11 cellular contexts compared by ENCODE assay signal in the genomic region with DNA sequence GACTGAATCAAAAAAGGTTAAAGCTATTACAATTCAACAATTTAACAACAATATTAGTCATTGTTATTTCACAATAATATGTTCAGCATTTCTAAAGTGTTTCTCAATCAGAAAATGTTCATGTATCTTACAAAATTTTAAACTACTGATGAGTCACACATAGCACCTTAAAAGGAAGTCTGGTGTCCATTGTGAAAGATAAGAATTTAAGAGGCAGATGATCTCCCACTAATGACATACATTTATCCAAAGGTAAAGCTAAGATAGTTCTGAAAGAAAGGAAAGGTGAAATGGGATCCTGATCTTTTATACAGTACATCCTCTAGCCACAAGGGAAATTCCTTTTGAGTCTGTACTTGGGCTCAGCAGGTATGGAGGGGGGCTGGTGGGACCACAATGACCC.
DNase-seq lines count a peak whose midpoint lies in the region; ATAC-seq, FAIRE-seq and TF ChIP-seq lines count a peak whose summit lies in the region.
"Had no signal": no experiment of that assay in that cellular context is flagged by ENCODE, and none has a peak within 500 bp of the region (broad histone marks: within the 10 kb centered on the region; RNA-seq: fewer than 3 reads in every experiment).

No MANE protein-coding gene starts in this region.

- peaks cover 38% of the 10 kb centered on the region for H3K4me1 ChIP-seq in A549
- H3K4me1 ChIP-seq in breast epithelium: peaks cover 3 to 28% of the 10 kb centered on the region in 2 donors
- peaks cover 6 to 22% of the 10 kb centered on the region in 2 donors for H3K4me1 ChIP-seq in lung (ENCODE audit: control insufficient read depth in 2 of 2, insufficient read depth in 2 of 2, low read length in 2 of 2)

- no peaks in the 10 kb centered on the region for H3K27me3 ChIP-seq in breast epithelium
- no peaks in the 10 kb centered on the region for H3K27me3 ChIP-seq in lung (ENCODE audit: control insufficient read depth, insufficient read depth)

- TF ChIP-seq RAD21 in A549 (conservative IDR thresholded peaks at IDR 0.05 in 1 of 2, IDR thresholded peaks at IDR 0.05 in 1 of 2): 0 out of 5 replicates have a peak, but pooled peaks of 1 of the 2 experiments have one; percentile 29

- TF ChIP-seq POLR2A in A549 (IDR thresholded peaks at IDR 0.05; ENCODE audit: low read length): no peak
- no peak for TF ChIP-seq POLR2A in breast epithelium (IDR thresholded peaks at IDR 0.05)

- no peak for TF ChIP-seq EP300 in A549 (IDR thresholded peaks at IDR 0.05)

- H3K36me3 ChIP-seq in breast epithelium: no peaks in the 10 kb centered on the region
- H3K36me3 ChIP-seq in lung (ENCODE audit: control insufficient read depth in 2 of 2, insufficient read depth in 2 of 2, low read length in 2 of 2): no peaks in the 10 kb centered on the region

- CTCF ChIA-PET in A549 (lab: Yijun Ruan, JAX): interaction anchor here (1.3 kb wide), 1 partner anchor 77 kb away, joined by 3 read pairs; no protein-coding TSS in a partner anchor

- H3K9me3 ChIP-seq in A549 (no peaks in the 10 kb centered on the region), breast epithelium (no peaks in the 10 kb centered on the region), lung (ENCODE audit: control insufficient read depth in 2 of 2, insufficient read depth in 1 of 2, low read length in 1 of 2) (peaks cover 0 to 3% of the 10 kb centered on the region in 2 donors)

- intact Hi-C loops in breast epithelium (cut with DNase I; ENCODE audit: low total_unique reads): no loop called here

- H3K4me2 ChIP-seq in A549: peak overlapping the region; percentile 59

- peak overlapping the region; percentile 16 to 79; a peak in 4 of 6 replicates for H3K27ac ChIP-seq in A549
- H3K27ac ChIP-seq in breast epithelium: peak overlapping the region; percentile 90 to 94
- H3K27ac ChIP-seq in lung (ENCODE audit: low read depth in 1 of 2, low read length in 1 of 2): peak overlapping the region; percentile 14 to 58

- DNase-seq in A549 (ENCODE audit: low read depth in 1 of 2, low spot score in 1 of 2) (peak; percentile 8 to 37), Kasumi-1 (lab: John Stamatoyannopoulos, UW) (peak; percentile 54 to 63), breast epithelium (ENCODE audit: low spot score in 2 of 2) (no peak), lung (ENCODE audit: low spot score) (no peak), KG1 (lab: John Stamatoyannopoulos, UW) (no peak)
- no peak for DNase-seq in activated CD8-positive, alpha-beta memory T cell treated with anti-CD3 and anti-CD28 coated beads, Interleukin-2, amount 50 U/mL, for 48 hours
- DNase-seq: activated naive CD8-positive, alpha-beta T cell treated with anti-CD3 and anti-CD28 coated beads, Interleukin-2, amount 10 ng/mL, durations not matched to agents 7 days and 5 days; mesendoderm; SHP77 treated with DMSO at 0.1 percent for 48 hours had no signal

- ATAC-seq in A549 (peak; percentile 41 to 60; a peak in 4 of 6 replicates), lung (ENCODE audit: insufficient read depth, low FRiP score) (peak; percentile 32), HG03442 (IDR thresholded peaks at IDR 0.05; ENCODE audit: unreplicated experiment) (no peak), HG02759 (IDR thresholded peaks at IDR 0.05; ENCODE audit: unreplicated experiment) (no peak)

- TF ChIP-seq CTCF in A549 (IDR thresholded peaks at IDR 0.05): no peak
- peak in 1 of 3 donors; percentile 30 for TF ChIP-seq CTCF in breast epithelium (IDR thresholded peaks at IDR 0.05)
- TF ChIP-seq CTCF in lung (IDR thresholded peaks at IDR 0.05; ENCODE audit: control extremely low read depth, extremely low read depth): no peak

- FAIRE-seq in A549 (lab: Jason Lieb, UNC): no peak

- POLR2A ChIA-PET in A549 (lab: Yijun Ruan, JAX): no interaction called here

- no peak overlapping the region for H3K4me3 ChIP-seq in A549
- H3K4me3 ChIP-seq in breast epithelium: no peak overlapping the region
- no peak overlapping the region for H3K4me3 ChIP-seq in lung

TF ChIP-seq in A549, 52 proteins besides CTCF, POLR2A, EP300 and RAD21:
- TF ChIP-seq, protein P1, sequence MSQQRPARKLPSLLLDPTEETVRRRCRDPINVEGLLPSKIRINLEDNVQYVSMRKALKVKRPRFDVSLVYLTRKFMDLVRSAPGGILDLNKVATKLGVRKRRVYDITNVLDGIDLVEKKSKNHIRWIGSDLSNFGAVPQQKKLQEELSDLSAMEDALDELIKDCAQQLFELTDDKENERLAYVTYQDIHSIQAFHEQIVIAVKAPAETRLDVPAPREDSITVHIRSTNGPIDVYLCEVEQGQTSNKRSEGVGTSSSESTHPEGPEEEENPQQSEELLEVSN (IDR thresholded peaks at IDR 0.05; ENCODE audit: borderline replicate concordance, low read depth): no peak
- TF ChIP-seq, protein P2, sequence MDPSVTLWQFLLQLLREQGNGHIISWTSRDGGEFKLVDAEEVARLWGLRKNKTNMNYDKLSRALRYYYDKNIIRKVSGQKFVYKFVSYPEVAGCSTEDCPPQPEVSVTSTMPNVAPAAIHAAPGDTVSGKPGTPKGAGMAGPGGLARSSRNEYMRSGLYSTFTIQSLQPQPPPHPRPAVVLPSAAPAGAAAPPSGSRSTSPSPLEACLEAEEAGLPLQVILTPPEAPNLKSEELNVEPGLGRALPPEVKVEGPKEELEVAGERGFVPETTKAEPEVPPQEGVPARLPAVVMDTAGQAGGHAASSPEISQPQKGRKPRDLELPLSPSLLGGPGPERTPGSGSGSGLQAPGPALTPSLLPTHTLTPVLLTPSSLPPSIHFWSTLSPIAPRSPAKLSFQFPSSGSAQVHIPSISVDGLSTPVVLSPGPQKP (IDR thresholded peaks at IDR 0.05; ENCODE audit: low read depth, low read length): no peak
- TF ChIP-seq RNF2 (IDR thresholded peaks at IDR 0.05; ENCODE audit: borderline replicate concordance, low read depth) (no peak), GATA3 (IDR thresholded peaks at IDR 0.05; ENCODE audit: borderline replicate concordance) (no peak), FOSL2 (IDR thresholded peaks at IDR 0.05) (peak; percentile 86), FOSL2 (CRISPR knock-in tag; IDR thresholded peaks at IDR 0.05) (peak; percentile 90), JUNB (IDR thresholded peaks at IDR 0.05) (peak; percentile 87), CEBPB (IDR thresholded peaks at IDR 0.05) (peak; percentile 90 to 91), EHMT2 (IDR thresholded peaks at IDR 0.05; ENCODE audit: low read depth) (no peak)
- TF ChIP-seq, protein P3, sequence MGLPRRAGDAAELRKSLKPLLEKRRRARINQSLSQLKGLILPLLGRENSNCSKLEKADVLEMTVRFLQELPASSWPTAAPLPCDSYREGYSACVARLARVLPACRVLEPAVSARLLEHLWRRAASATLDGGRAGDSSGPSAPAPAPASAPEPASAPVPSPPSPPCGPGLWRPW (IDR thresholded peaks at IDR 0.05): peak; percentile 83; the same call in 1 of the 2 replicates
- TF ChIP-seq, protein P4, sequence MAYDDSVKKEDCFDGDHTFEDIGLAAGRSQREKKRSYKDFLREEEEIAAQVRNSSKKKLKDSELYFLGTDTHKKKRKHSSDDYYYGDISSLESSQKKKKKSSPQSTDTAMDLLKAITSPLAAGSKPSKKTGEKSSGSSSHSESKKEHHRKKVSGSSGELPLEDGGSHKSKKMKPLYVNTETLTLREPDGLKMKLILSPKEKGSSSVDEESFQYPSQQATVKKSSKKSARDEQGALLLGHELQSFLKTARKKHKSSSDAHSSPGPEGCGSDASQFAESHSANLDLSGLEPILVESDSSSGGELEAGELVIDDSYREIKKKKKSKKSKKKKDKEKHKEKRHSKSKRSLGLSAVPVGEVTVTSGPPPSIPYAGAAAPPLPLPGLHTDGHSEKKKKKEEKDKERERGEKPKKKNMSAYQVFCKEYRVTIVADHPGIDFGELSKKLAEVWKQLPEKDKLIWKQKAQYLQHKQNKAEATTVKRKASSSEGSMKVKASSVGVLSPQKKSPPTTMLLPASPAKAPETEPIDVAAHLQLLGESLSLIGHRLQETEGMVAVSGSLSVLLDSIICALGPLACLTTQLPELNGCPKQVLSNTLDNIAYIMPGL (CRISPR knock-in tag; IDR thresholded peaks at IDR 0.05; ENCODE audit: borderline replicate concordance): no peak

Comparison
In these comparisons a context has a peak if more than half of its experiments do, and no peak if none do; other contexts are left out.
1. ATAC-seq: peak in A549 (2 of 2) and lung (single experiment); none in HG03442 (single experiment) and HG02759 (single experiment).
2. DNase-seq: peak in A549 (2 of 2) and Kasumi-1 (2 of 2); none in breast epithelium (0 of 2), lung (single experiment), KG1 (single experiment) and activated CD8-positive, alpha-beta memory T cell treated with anti-CD3 and anti-CD28 coated beads, Interleukin-2, amount 50 U/mL, for 48 hours (single experiment).
3. H3K27ac ChIP-seq: peak in every context shown above with its lines; median percentile 92 in breast epithelium; 48 in A549; 36 in lung.